38 cellular contexts compared by ENCODE assay signal in genomic region chrX:135695471-135695870, GRCh38. TPM values are rescaled to one million over a fixed set of nuclear protein-coding genes. Genes with fewer than 3 reads are reported as not detected.
"Had no signal": no experiment of that assay in that cellular context is flagged by ENCODE, and none has a peak within 500 bp of the region (broad histone marks: within the 10 kb centered on the region; RNA-seq: fewer than 3 reads in every experiment).

No MANE protein-coding gene starts in this region.

- H3K27me3 ChIP-seq: body of pancreas, brain microvascular endothelial cell had no signal

- H3K4me3 ChIP-seq: adrenal gland, body of pancreas, breast epithelium had no signal

- ATAC-seq: activated CD8-positive, alpha-beta T cell treated with anti-CD3 and anti-CD28 coated beads for 36 hours; activated naive CD4-positive, alpha-beta T cell treated with anti-CD3 and anti-CD28 coated beads, Interleukin-2, amount 50 U/mL, for 72 hours; activated T-cell treated with anti-CD3 and anti-CD28 coated beads, Interleukin-2, amount 50 U/mL, for 4 hours; activated T-cell treated with anti-CD3 and anti-CD28 coated beads, Interleukin-2, amount 50 U/mL, for 72 hours; activated T-helper 17 cell treated with anti-CD3 and anti-CD28 coated beads, Interleukin-2, amount 50 U/mL, for 72 hours; body of pancreas had no signal

- H3K36me3 ChIP-seq: adrenal gland, brain microvascular endothelial cell, breast epithelium had no signal

- H3K4me1 ChIP-seq: adrenal gland, body of pancreas, breast epithelium had no signal

- FAIRE-seq: TTC549 had no signal

- H3K27ac ChIP-seq: adrenal gland, body of pancreas, brain microvascular endothelial cell, breast epithelium, VCaP had no signal

- DNase-seq: activated B cell treated with CpG ODN at 0.5 μM for 24 hours; activated CD4-positive, alpha-beta memory T cell treated with anti-CD3 and anti-CD28 coated beads for 36 hours; activated CD4-positive, alpha-beta T cell treated with anti-CD3 and anti-CD28 coated beads for 4 hours; activated CD4-positive, alpha-beta T cell treated with anti-CD3 and anti-CD28 coated beads, Interleukin-2, amount 10 ng/mL, durations not matched to agents 24 days and 14 days; activated CD4-positive, alpha-beta T cell treated with anti-CD3 and anti-CD28 coated beads, Interleukin-2, amount 50 U/mL, for 1 hour; activated CD4-positive, alpha-beta T cell treated with anti-CD3 and anti-CD28 coated beads, Interleukin-2, amount 50 U/mL, for 4 hours; activated CD4-positive, CD25-positive, alpha-beta regulatory T cell treated with anti-CD3 and anti-CD28 coated beads, Interleukin-2, amount 50 U/mL, for 72 hours; activated CD8-positive, alpha-beta memory T cell treated with anti-CD3 and anti-CD28 coated beads, Interleukin-2, amount 50 U/mL, for 4 hours; activated CD8-positive, alpha-beta T cell treated with anti-CD3 and anti-CD28 coated beads for 36 hours; activated effector memory CD4-positive, alpha-beta T cell treated with anti-CD3 and anti-CD28 coated beads, Interleukin-2, amount 50 U/mL, for 16 hours; activated gamma-delta T cell treated with Interleukin-2 at 50 U/mL for 16 hours; activated naive CD4-positive, alpha-beta T cell; activated naive CD4-positive, alpha-beta T cell treated with anti-CD3 and anti-CD28 coated beads for 36 hours; activated naive CD4-positive, alpha-beta T cell treated with anti-CD3 and anti-CD28 coated beads, Interleukin-2, amount 50 U/mL, for 16 hours; activated naive CD8-positive, alpha-beta T cell treated with anti-CD3 and anti-CD28 coated beads for 36 hours; activated T-cell treated with anti-CD3 and anti-CD28 coated beads for 4 hours; activated T-cell treated with anti-CD3 and anti-CD28 coated beads, Interleukin-2, amount 50 U/mL, for 1 hour; activated T-cell treated with anti-CD3 and anti-CD28 coated beads, Interleukin-2, amount 50 U/mL, for 4 hours; activated T-cell treated with anti-CD3 and anti-CD28 coated beads, Interleukin-2, amount 50 U/mL, for 72 hours; adrenal gland; amniotic stem cell; aorta; body of pancreas; brain microvascular endothelial cell; central memory CD4-positive, alpha-beta T cell; T-helper 1 cell; T-helper 2 cell; T-helper 9 cell had no signal

- H3K9me3 ChIP-seq: adrenal gland, body of pancreas, breast epithelium had no signal

RNA-seq across cellular contexts. Expression of gene CT45A1, which starts 18.0 kb away (rescaled TPM):
- total RNA-seq: activated B cell treated with CpG ODN at 0.5 μM for 24 hours; activated CD4-positive, alpha-beta memory T cell treated with anti-CD3 and anti-CD28 coated beads for 36 hours; activated CD4-positive, alpha-beta T cell treated with anti-CD3 and anti-CD28 coated beads, Interleukin-2, amount 10 ng/mL, durations not matched to agents 24 days and 14 days; activated CD8-positive, alpha-beta memory T cell treated with anti-CD3 and anti-CD28 coated beads for 36 hours; activated CD8-positive, alpha-beta T cell treated with anti-CD3 and anti-CD28 coated beads for 36 hours; activated naive CD4-positive, alpha-beta T cell treated with anti-CD3 and anti-CD28 coated beads for 36 hours; activated naive CD4-positive, alpha-beta T cell treated with anti-CD3 and anti-CD28 coated beads, Interleukin-2, amount 50 U/mL, for 72 hours; activated naive CD8-positive, alpha-beta T cell treated with anti-CD3 and anti-CD28 coated beads for 36 hours; activated T-cell treated with anti-CD3 and anti-CD28 coated beads, Interleukin-2, amount 50 U/mL, for 4 hours; activated T-cell treated with anti-CD3 and anti-CD28 coated beads, Interleukin-2, amount 50 U/mL, for 72 hours; activated T-helper 1 cell treated with anti-CD3 and anti-CD28 coated beads, Interleukin-12 subunit alpha, Interleukin-12 subunit beta, Interleukin-2, Interleukin-4 antibody, amounts not matched to agents 30 ng/mL and 10 ng/mL and 1 ng/mL, durations not matched to agents 14 hours and 24 hours and 36 hours; activated T-helper 17 cell treated with anti-CD3 and anti-CD28 coated beads, Interleukin-2, amount 50 U/mL, for 72 hours; adrenal gland; aorta; astrocyte; body of pancreas; breast epithelium; cardiac septum; cerebellum had no signal
- polyA plus RNA-seq: adrenal gland, aorta had no signal
